2 cellular contexts compared by ENCODE assay signal in genomic region chr1:51251165-51251564, GRCh38. TPM values are rescaled to one million over a fixed set of nuclear protein-coding genes. Genes with fewer than 3 reads are reported as not detected.
A peak's percentile ranks its signal among the peaks of the same experiment; 100 is the strongest.
DNase-seq lines count a peak whose midpoint lies in the region; ATAC-seq, FAIRE-seq and TF ChIP-seq lines count a peak whose summit lies in the region.
"Not testable (repeated sequence)": the region's sequence is repeated elsewhere in the genome, so short reads cannot be mapped to it uniquely, and the experiment has no call there.

No MANE protein-coding gene starts in this region.

- not testable (repeated sequence) for BruUV-seq in K562 (replicated peaks; lab: Mats Ljungman, UMichigan)

- H2BK120ac ChIP-seq in H1 (replicated peaks; ENCODE audit: low read depth, low read length) = not testable (repeated sequence)

- H2AFZ ChIP-seq in K562 (ENCODE audit: low read depth, low read length); H1 (ENCODE audit: low read length): not testable (repeated sequence)

- H3K79me2 ChIP-seq in K562 (ENCODE audit: control insufficient read depth, insufficient read depth, low read length) (peaks cover 69% of the 10 kb centered on the region), H1 (ENCODE audit: control insufficient read depth in 1 of 2, insufficient read depth in 2 of 2, low read length in 2 of 2) (peaks cover 0 to 77% of the 10 kb centered on the region in 2 experiments; a peak in 2 of 4 replicates)

- not testable (repeated sequence) for H4K5ac ChIP-seq in H1 (ENCODE audit: insufficient read length, low read depth, low read length)

- 95% methylated on average over 17 of the region's 20 CpGs for WGBS in K562 (ENCODE audit: insufficient coverage, low coverage, missing lambda C conversion rate)
- WGBS in H1 (ENCODE audit: extremely low coverage in 1 of 2, insufficient coverage in 1 of 2, insufficient read length in 1 of 2, insufficient replicate concordance in 2 of 2, low coverage in 1 of 2, low lambda C conversion rate in 2 of 2, missing lambda C conversion rate in 1 of 2), 2 experiments = 97% methylated on average over 14 of the region's 20 CpGs; no CpG with 5 or more reads in 1 of the 2 experiments

- in situ Hi-C loops in K562 (cut with MboI) = not testable (repeated sequence)

- DNase-seq in K562 (ENCODE audit: extremely low read depth in 1 of 4, low spot score in 3 of 4); H1 (ENCODE audit: low read depth in 1 of 2, low spot score in 2 of 2): not testable (repeated sequence)

- not testable (repeated sequence) for H3K4me3 ChIP-seq in K562; H1 (ENCODE audit: extremely low read depth in 1 of 4, insufficient read depth in 2 of 4, low read depth in 3 of 4, low read length in 4 of 4)

- not testable (repeated sequence) for H2AK5ac ChIP-seq in H1 (ENCODE audit: low read depth, low read length)

- not testable (repeated sequence) for ATAC-seq in K562

- H3K4ac ChIP-seq in H1 (replicated peaks; ENCODE audit: insufficient read length, low read depth, low read length) = not testable (repeated sequence)

- H3K27ac ChIP-seq in K562 (ENCODE audit: extremely low read depth, low read depth, low read length); H1 (ENCODE audit: low read depth, low read length): not testable (repeated sequence)

- H3K9me3 ChIP-seq in K562 (replicated peaks; ENCODE audit: control insufficient read depth, insufficient read depth, low read depth, low read length); H1 (ENCODE audit: insufficient read depth in 2 of 2, low read depth in 1 of 2, low read length in 1 of 2): not testable (repeated sequence)

- TF ChIP-seq RAD21 in K562 (CRISPR knock-in tag; conservative IDR thresholded peaks at IDR 0.05 in 1 of 2, IDR thresholded peaks at IDR 0.05 in 1 of 2); H1 (IDR thresholded peaks at IDR 0.05 in 1 of 2, conservative IDR thresholded peaks at IDR 0.05 in 1 of 2; ENCODE audit: low read depth in 2 of 2, low read length in 2 of 2): not testable (repeated sequence)

- not testable (repeated sequence) for TF ChIP-seq POLR2A in K562 (conservative IDR thresholded peaks at IDR 0.05); H1 (IDR thresholded peaks at IDR 0.05; ENCODE audit: control extremely low read depth in 1 of 2, low read depth in 2 of 2, low read length in 2 of 2)

- not testable (repeated sequence) for H4K91ac ChIP-seq in H1 (replicated peaks; ENCODE audit: insufficient read length, low read length)

- intact Hi-C loops in K562 (cut with micrococcal nuclease) = not testable (repeated sequence)

- not testable (repeated sequence) for H3K27me3 ChIP-seq in K562 (ENCODE audit: control insufficient read depth in 2 of 2, insufficient read depth in 2 of 2, low read length in 2 of 2); H1 (replicated peaks in 1 of 4; ENCODE audit: control insufficient read depth in 3 of 4, extremely low read depth in 1 of 4, insufficient read depth in 3 of 4, low read length in 3 of 4)

- H2BK5ac ChIP-seq in H1 (ENCODE audit: low read depth, low read length) = not testable (repeated sequence)

- FAIRE-seq in K562 (lab: Jason Lieb, UNC); H1 (lab: Jason Lieb, UNC): not testable (repeated sequence)

- H3K18ac ChIP-seq in H1 (ENCODE audit: extremely low read depth, low read length) = not testable (repeated sequence)

- not testable (repeated sequence) for H3K79me1 ChIP-seq in H1 (ENCODE audit: low read depth, low read length)

- not testable (repeated sequence) for H3K36me3 ChIP-seq in K562 (ENCODE audit: control insufficient read depth, insufficient read depth, low read length); H1 (ENCODE audit: control insufficient read depth in 2 of 4, insufficient read depth in 4 of 4, low read length in 3 of 4)

- H4K8ac ChIP-seq in H1 (ENCODE audit: extremely low read depth, insufficient read depth, low read length) = 0 out of 2 replicates have a peak overlapping the region, but pooled peaks have one; percentile 51

- H3K9ac ChIP-seq in K562 (ENCODE audit: insufficient read depth in 1 of 2, low read depth in 2 of 2, low read length in 2 of 2); H1 (replicated peaks in 1 of 4; ENCODE audit: extremely low read depth in 1 of 4, low read depth in 3 of 4, low read length in 3 of 4): not testable (repeated sequence)

- CTCF ChIA-PET in K562 (lab: Yijun Ruan, JAX; ENCODE audit: low intra/inter-chr PET ratio); H1 (lab: Charles Lee; ENCODE audit: partially characterized antibody): not testable (repeated sequence)

- not testable (repeated sequence) for H3K23me2 ChIP-seq in H1 (ENCODE audit: low read depth, low read length)

- not testable (repeated sequence) for H3K4me2 ChIP-seq in K562 (ENCODE audit: insufficient read depth, low read length); H1 (ENCODE audit: insufficient read depth in 1 of 2, low read depth in 2 of 2, low read length in 2 of 2)

- not testable (repeated sequence) for H2BK20ac ChIP-seq in H1 (ENCODE audit: low read length)

- not testable (repeated sequence) for H3K14ac ChIP-seq in H1 (ENCODE audit: insufficient read length)

- H3K4me1 ChIP-seq in K562 (replicated peaks in 1 of 2; ENCODE audit: control insufficient read depth in 2 of 2, insufficient read depth in 2 of 2, low read length in 2 of 2) = peaks cover 6 to 12% of the 10 kb centered on the region in 2 experiments; a peak in 3 of 5 replicates
- H3K4me1 ChIP-seq in H1 (replicated peaks in 1 of 4; ENCODE audit: control insufficient read depth in 3 of 4, insufficient read depth in 4 of 4, low read length in 3 of 4) = not testable (repeated sequence)

- not testable (repeated sequence) for H2BK15ac ChIP-seq in H1 (ENCODE audit: low read length)

- POLR2A ChIA-PET in K562 (lab: Yijun Ruan, JAX); H1 (lab: Charles Lee; ENCODE audit: partially characterized antibody): not testable (repeated sequence)

- H3K23ac ChIP-seq in H1 (ENCODE audit: insufficient read length) = not testable (repeated sequence)

- not testable (repeated sequence) for H3K9me1 ChIP-seq in K562 (ENCODE audit: control insufficient read depth, insufficient read depth, low read length)

- TF ChIP-seq CTCF in K562 (IDR thresholded peaks at IDR 0.05 in 2 of 3, conservative IDR thresholded peaks at IDR 0.05 in 1 of 3; ENCODE audit: insufficient read depth in 2 of 3, low read depth in 1 of 3, low read length in 3 of 3); H1 (IDR thresholded peaks at IDR 0.05; ENCODE audit: control extremely low read depth in 1 of 3, insufficient read depth in 1 of 3, low read depth in 1 of 3, low read length in 3 of 3): not testable (repeated sequence)

- not testable (repeated sequence) for TF ChIP-seq EP300 in K562 (IDR thresholded peaks at IDR 0.05; ENCODE audit: low read length); H1 (IDR thresholded peaks at IDR 0.05; ENCODE audit: borderline replicate concordance in 1 of 2, low read depth in 2 of 2, low read length in 2 of 2)

- not testable (repeated sequence) for H3K56ac ChIP-seq in H1 (replicated peaks; ENCODE audit: insufficient read length, low read depth, low read length)

- peaks cover 20% of the 10 kb centered on the region for H4K20me1 ChIP-seq in K562 (replicated peaks; ENCODE audit: control insufficient read depth, insufficient read depth, low read length)
- H4K20me1 ChIP-seq in H1 (replicated peaks in 1 of 2; ENCODE audit: control insufficient read depth in 1 of 2, insufficient read depth in 2 of 2, low read length in 2 of 2) = not testable (repeated sequence)

- not testable (repeated sequence) for H2BK12ac ChIP-seq in H1 (ENCODE audit: low read depth, low read length)

TF ChIP-seq in K562, 482 proteins besides CTCF, POLR2A, EP300 and RAD21:
- peak; percentile 13; the same call in 1 of the 2 replicates for TF ChIP-seq RBFOX2 (IDR thresholded peaks at IDR 0.05; ENCODE audit: low read depth, low read length)

RNA-seq across cellular contexts. Expression of gene RNF11, which starts 15.1 kb away (rescaled TPM):
- 16.1 and 30.6 TPM in 2 replicates for total RNA-seq in K562 (2011; cell fraction: chromatin; rRNA removed; ENCODE audit: low replicate concordance)
- 7.5 and 10.5 TPM in 2 replicates for total RNA-seq in K562 (2011; cell fraction: nucleolus; rRNA removed)
- total RNA-seq in K562 (2011; cell fraction: nucleoplasm; rRNA removed) = 14.1 and 21.9 TPM in 2 replicates
- 24.7 and 37.3 TPM in 2 replicates for total RNA-seq in K562 (2014; rRNA removed)
- 29.5 and 30.1 TPM in 2 replicates for total RNA-seq in K562 (2014; rRNA removed; fragmentation: Illumina TruSeq; extraction: Trizol)
- total RNA-seq in K562 (2015; rRNA removed; fragmentation: Illumina TruSeq; extraction: Trizol) = 20.3 and 20.6 TPM in 2 replicates
- 19.9 and 23.1 TPM in 2 replicates for total RNA-seq in K562 (2021)
- polyA plus RNA-seq in K562 (2011; rRNA removed) = 23.1 and 34.3 TPM in 2 replicates
- 22.7 and 34.7 TPM in 2 replicates for polyA plus RNA-seq in K562 (2011; cell fraction: cytosol; rRNA removed)
- 19.5 and 25.7 TPM in 2 replicates for polyA plus RNA-seq in K562 (2011; cell fraction: nucleus; rRNA removed)
- 18.4 and 29.0 TPM in 2 replicates for polyA plus RNA-seq in K562 (2012)
- 25.8 and 27.2 TPM in 2 replicates for polyA plus RNA-seq in K562 (2014; fragmentation: Illumina TruSeq; extraction: Trizol)
- polyA plus RNA-seq in K562 (2014; fragmentation: Nextera tagmentation; extraction: Ambion mirVana) = 1 to 10 TPM; 5.7 to 6.1 TPM
- polyA plus RNA-seq in K562 (2014; rRNA removed) = 22.1 and 22.2 TPM in 2 replicates
- 61.8 and 65.2 TPM in 2 replicates for polyA minus RNA-seq in K562 (2011; rRNA and poly(A)+ RNA removed)
- polyA minus RNA-seq in K562 (2011; cell fraction: cytosol; rRNA and poly(A)+ RNA removed) = 19.0 and 20.3 TPM in 2 replicates
- polyA minus RNA-seq in K562 (2011; cell fraction: nucleus; rRNA and poly(A)+ RNA removed) = 3.5 and 11.7 TPM in 2 replicates
- total RNA-seq in H1 (2021; fragmentation: NEBNext Ultra II Directional; extraction: Animal tissue kit (Norgen Biotek cat#: 25700)) = 47.8 and 54.2 TPM in 2 replicates
- polyA plus RNA-seq in H1 (2011; rRNA removed) = 42.1 and 49.6 TPM in 2 replicates
- polyA plus RNA-seq in H1 (2011; cell fraction: cytosol; rRNA removed) = 30.1 TPM
- polyA plus RNA-seq in H1 (2011; cell fraction: nucleus; rRNA removed) = 23.0 TPM
- polyA plus RNA-seq in H1 (2012, experiment 1 of 2) = 37.6 to 56.6 TPM (median 46.0 TPM) in 4 replicates
- polyA plus RNA-seq in H1 (2012, experiment 2 of 2) = 20.6 TPM
- polyA plus RNA-seq in H1 (2013, experiment 1 of 2) = 30.0 TPM
- 32.6 TPM for polyA plus RNA-seq in H1 (2013, experiment 2 of 2)
- 84.3 and 104 TPM in 2 replicates for polyA minus RNA-seq in H1 (2011; rRNA and poly(A)+ RNA removed)
- polyA minus RNA-seq in H1 (2011; cell fraction: cytosol; rRNA and poly(A)+ RNA removed) = 43.3 TPM
- 25.4 TPM for polyA minus RNA-seq in H1 (2011; cell fraction: nucleus; rRNA and poly(A)+ RNA removed)
